8 cellular contexts compared by ENCODE assay signal in the genomic region with DNA sequence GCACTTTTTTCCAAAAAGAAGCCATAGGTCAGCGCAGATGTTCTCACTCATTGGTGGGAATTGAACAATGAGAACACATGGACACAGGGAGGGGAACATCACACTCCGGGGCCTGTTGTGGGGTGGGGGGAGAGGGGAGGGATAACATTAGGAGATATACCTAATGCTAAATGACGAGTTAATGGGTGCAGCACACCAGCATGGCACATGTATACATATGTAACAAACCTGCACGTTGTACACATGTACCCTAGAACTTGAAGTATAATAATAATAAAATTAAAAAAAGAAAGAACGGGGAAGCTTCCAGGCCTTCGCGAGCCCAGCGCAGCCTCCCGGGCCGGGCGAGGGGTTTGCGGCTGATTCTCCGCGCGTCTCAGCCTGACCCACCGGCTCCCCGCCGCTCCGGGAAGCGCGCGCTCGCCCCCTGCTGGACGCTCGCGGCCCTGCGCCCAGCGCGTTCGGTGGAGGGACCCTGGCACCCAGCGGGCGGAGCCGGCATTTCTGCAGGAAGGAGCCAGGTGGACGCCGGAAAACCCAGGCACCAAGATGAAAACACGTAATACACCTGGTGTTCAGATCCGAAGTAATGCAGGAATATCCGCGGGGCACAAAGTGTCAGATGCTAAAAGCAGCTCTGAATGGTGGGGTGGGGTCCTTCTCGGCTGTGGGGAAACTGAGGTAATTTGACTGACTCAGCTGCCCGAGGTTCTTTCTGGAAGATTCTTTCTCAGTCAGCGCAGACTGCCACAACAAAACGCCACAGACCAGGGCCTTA.
DNase-seq lines count a peak whose midpoint lies in the region; ATAC-seq lines count a peak whose summit lies in the region.
"Not testable (repeated sequence)": the region's sequence is repeated elsewhere in the genome, so short reads cannot be mapped to it uniquely, and the experiment has no call there.

No MANE protein-coding gene starts in this region.

- not testable (repeated sequence) for H3K27ac Mint-ChIP-seq in activated T-helper 17 cell treated with anti-CD3 and anti-CD28 coated beads, Interleukin-2, amount 50 U/mL, for 72 hours; memory B cell

- not testable (repeated sequence) for H3K9me3 Mint-ChIP-seq in activated T-helper 17 cell treated with anti-CD3 and anti-CD28 coated beads, Interleukin-2, amount 50 U/mL, for 72 hours; memory B cell

- not testable (repeated sequence) for H3K36me3 Mint-ChIP-seq in activated T-helper 17 cell treated with anti-CD3 and anti-CD28 coated beads, Interleukin-2, amount 50 U/mL, for 72 hours (ENCODE audit: low read depth); memory B cell

- peak; percentile 11 to 17 for DNase-seq in AML-193 (lab: John Stamatoyannopoulos, UW)
- peak; percentile 17 for DNase-seq in NCI-H146 treated with DMSO at 0.1 percent for 48 hours (lab: John Stamatoyannopoulos, UW; ENCODE audit: unreplicated experiment)
- peak; percentile 69 to 83 for DNase-seq in memory B cell (ENCODE audit: low spot score in 2 of 2)
- DNase-seq in stimulated activated CD4-positive, alpha-beta T cell treated with anti-CD3 and anti-CD28 coated beads, Interleukin-4, amount 100 ng/mL, for 24 hours: peak; percentile 63

- H3K4me3 Mint-ChIP-seq in activated T-helper 17 cell treated with anti-CD3 and anti-CD28 coated beads, Interleukin-2, amount 50 U/mL, for 72 hours; memory B cell: not testable (repeated sequence)

- H3K27me3 Mint-ChIP-seq in activated T-helper 17 cell treated with anti-CD3 and anti-CD28 coated beads, Interleukin-2, amount 50 U/mL, for 72 hours; memory B cell: not testable (repeated sequence)

- ATAC-seq in GM19467 (IDR thresholded peaks at IDR 0.05; ENCODE audit: unreplicated experiment) (peak; percentile 82), SK-N-SH treated with all-trans-retinoic acid at 6 μM for 48 hours (peak; percentile 98), esophagus mucosa (peak; percentile 91), memory B cell (ENCODE audit: low read depth) (peak; percentile 85)
- ATAC-seq in activated T-helper 17 cell treated with anti-CD3 and anti-CD28 coated beads, Interleukin-2, amount 50 U/mL, for 72 hours (replicated peaks): peak; percentile 79

- not testable (repeated sequence) for H3K4me1 Mint-ChIP-seq in activated T-helper 17 cell treated with anti-CD3 and anti-CD28 coated beads, Interleukin-2, amount 50 U/mL, for 72 hours; memory B cell

Comparison
In these comparisons a context has a peak if more than half of its experiments do, and no peak if none do; other contexts are left out.
1. Peak in every context shown above with its lines: DNase-seq and ATAC-seq.
2. DNase-seq: peak in every context shown above with its lines; median percentile 76 in memory B cell; 63 in stimulated activated CD4-positive, alpha-beta T cell treated with anti-CD3 and anti-CD28 coated beads, Interleukin-4, amount 100 ng/mL, for 24 hours; 17 in NCI-H146 treated with DMSO at 0.1 percent for 48 hours; 14 in AML-193.